1 cellular context compared by ENCODE assay signal in the genomic region with DNA sequence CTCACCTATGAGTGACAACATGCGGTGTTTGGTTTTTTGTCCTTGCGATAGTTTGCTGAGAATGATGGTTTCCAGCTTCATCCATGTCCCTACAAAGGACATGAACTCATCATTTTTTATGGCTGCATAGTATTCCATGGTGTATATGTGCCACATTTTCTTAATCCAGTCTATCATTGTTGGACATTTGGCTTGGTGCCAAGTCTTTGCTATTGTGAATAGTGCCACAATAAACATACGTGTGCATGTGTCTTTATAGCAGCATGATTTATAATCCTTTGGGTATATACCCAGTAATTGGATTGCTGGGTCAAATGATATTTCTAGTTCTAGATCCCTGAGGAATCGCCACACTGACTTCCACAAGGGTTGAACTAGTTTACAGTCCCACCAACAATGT. TPM values are rescaled to one million over a fixed set of nuclear protein-coding genes. Genes with fewer than 3 reads are reported as not detected.
"Had no signal": no experiment of that assay in that cellular context is flagged by ENCODE, and none has a peak within 500 bp of the region (broad histone marks: within the 10 kb centered on the region; RNA-seq: fewer than 3 reads in every experiment).

No MANE protein-coding gene starts in this region.

RNA-seq across cellular contexts. Expression of a gene that starts 9.4 kb away (rescaled TPM):
- total RNA-seq: bronchial epithelial cell had no signal
